In the genomic region with DNA sequence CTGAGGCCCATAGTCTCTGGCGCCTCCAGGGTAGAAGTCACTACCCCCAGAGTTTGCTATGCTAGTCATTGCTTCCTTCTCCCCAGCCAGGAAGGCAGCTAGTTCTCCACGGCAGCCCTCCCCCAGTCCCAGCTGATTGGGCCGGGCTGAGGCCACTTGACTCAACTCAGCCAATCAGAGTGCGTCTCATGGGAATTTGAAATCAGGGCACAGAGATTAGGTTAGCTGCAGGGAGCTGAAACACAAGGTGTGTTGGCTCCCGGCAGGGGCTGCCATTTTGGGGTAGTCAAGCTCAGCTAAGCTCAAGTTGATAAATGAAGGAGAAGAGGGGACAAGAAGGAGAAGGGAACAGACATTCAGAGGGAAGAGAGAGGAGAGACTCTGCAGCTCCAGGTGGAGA, we compare ENCODE assay signal across 9 cellular contexts. TPM values are rescaled to one million over a fixed set of nuclear protein-coding genes. Genes with fewer than 3 reads are reported as not detected.
DNase-seq lines count a peak whose midpoint lies in the region; ATAC-seq, FAIRE-seq and TF ChIP-seq lines count a peak whose summit lies in the region.
"Had no signal": no experiment of that assay in that cellular context is flagged by ENCODE, and none has a peak within 500 bp of the region (broad histone marks: within the 10 kb centered on the region; RNA-seq: fewer than 3 reads in every experiment).

No MANE protein-coding gene starts in this region.

- H3K4me1 ChIP-seq in H9 (ENCODE audit: insufficient read depth, low read length) = peaks cover 6% of the 10 kb centered on the region; the same call in 1 of the 2 replicates

- peaks cover 14% of the 10 kb centered on the region for H3K27me3 Mint-ChIP-seq in H9 (ENCODE audit: low read depth)

- no peak overlapping the region for H3T11ph ChIP-seq in H9 (ENCODE audit: low read length)

- no peaks in the 10 kb centered on the region for H3K79me2 ChIP-seq in H9 (ENCODE audit: insufficient read depth, low read length)

- peaks cover 32 to 52% of the 10 kb centered on the region in 2 experiments for H3K4me1 Mint-ChIP-seq in H9

- no peak overlapping the region for H3K27ac ChIP-seq in H9 (ENCODE audit: insufficient read length, low read depth, low read length)
- H3K27ac ChIP-seq in coronary artery = no peak overlapping the region
- H3K27ac ChIP-seq: VCaP had no signal

- no CpG with 5 or more reads among the region's 5 CpGs for WGBS in H9 (ENCODE audit: extremely low coverage, insufficient read length, low lambda C conversion rate)

- peak overlapping the region in 2 of 3 experiments; percentile 84 to 88; a peak in 5 of 7 replicates for H3K27ac Mint-ChIP-seq in H9

- H3K27me3 ChIP-seq in H9 (ENCODE audit: insufficient read depth, low read length) = no peaks in the 10 kb centered on the region

- H2BK20ac ChIP-seq in H9 (ENCODE audit: low read depth, low read length, poor library complexity, severe bottlenecking) = no peak overlapping the region

- H3K9me3 Mint-ChIP-seq in H9 = no peaks in the 10 kb centered on the region; a peak in 1 of 5 replicates

- no peak overlapping the region for H2AFZ ChIP-seq in H9 (ENCODE audit: low read length)

- no peak overlapping the region for H4K5ac ChIP-seq in H9 (ENCODE audit: insufficient read length, low read depth, low read length)

- no peaks in the 10 kb centered on the region for H3K9me3 ChIP-seq in H9 (ENCODE audit: control insufficient read depth, low read depth, low read length)

- H4K91ac ChIP-seq in H9 (ENCODE audit: insufficient read length, low read depth, low read length) = no peak overlapping the region

- no peaks in the 10 kb centered on the region for H4K20me1 ChIP-seq in H9 (ENCODE audit: control insufficient read depth, insufficient read depth, insufficient read length)

- no peak overlapping the region for H3K4me3 ChIP-seq in coronary artery

- no peaks in the 10 kb centered on the region for H3K36me3 Mint-ChIP-seq in H9 (ENCODE audit: insufficient read depth in 1 of 3, low read depth in 3 of 3)

- H3K18ac ChIP-seq in H9 (ENCODE audit: insufficient read length, low read depth, low read length) = peak overlapping the region; percentile 47

- no peak overlapping the region for H3K14ac ChIP-seq in H9 (ENCODE audit: insufficient read depth, low read length)

- no peak overlapping the region for H3K56ac ChIP-seq in H9 (ENCODE audit: insufficient read length, low read depth, low read length)

- TF ChIP-seq CTCF in H9 (conservative IDR thresholded peaks at IDR 0.05) (no peak), coronary artery (IDR thresholded peaks at IDR 0.05) (no peak)

- no peak overlapping the region for H2BK5ac ChIP-seq in H9 (ENCODE audit: insufficient read length, low read length)

- FAIRE-seq in GM12892 (lab: Jason Lieb, UNC) = no peak

- no peak overlapping the region for H4K8ac ChIP-seq in H9 (replicated peaks; ENCODE audit: insufficient read length, low read depth, low read length)

- DNase-seq in H9 (peak; percentile 85), NCI-H2196 treated with DMSO at 0.1 percent for 48 hours (lab: John Stamatoyannopoulos, UW; ENCODE audit: unreplicated experiment) (peak; percentile 63), cerebellum (ENCODE audit: low spot score) (peak; percentile 39), nucleus accumbens (lab: John Stamatoyannopoulos, UW) (peak in 35 of 56 donors; percentile 9 to 76 (median 42)), coronary artery (ENCODE audit: low spot score) (no peak), GM12892 (ENCODE audit: insufficient read length) (no peak)

- no peak overlapping the region for H3K4me2 ChIP-seq in H9 (ENCODE audit: insufficient read depth, insufficient read length, low read length)

- ATAC-seq in GM21526 (IDR thresholded peaks at IDR 0.05; ENCODE audit: low FRiP score, unreplicated experiment) = no peak
- ATAC-seq in HG02885 (IDR thresholded peaks at IDR 0.05; ENCODE audit: poor library complexity, unreplicated experiment) = no peak

- H3K23me2 ChIP-seq in H9 (ENCODE audit: insufficient read length, low read depth, low read length, poor library complexity, severe bottlenecking) = no peaks in the 10 kb centered on the region

- H3K79me1 ChIP-seq in H9 (ENCODE audit: insufficient read depth, low read depth, low read length, poor library complexity, severe bottlenecking) = no peaks in the 10 kb centered on the region

- H2AK5ac ChIP-seq in H9 (ENCODE audit: insufficient read length, low read length) = no peak overlapping the region

- no peak overlapping the region for H2BK12ac ChIP-seq in H9 (ENCODE audit: insufficient read length, low read depth, low read length)

- no peak overlapping the region for H2BK15ac ChIP-seq in H9 (ENCODE audit: low read depth, low read length)

- H3K23ac ChIP-seq in H9 (ENCODE audit: insufficient read length, low read depth, low read length) = no peak overlapping the region

- H3K4ac ChIP-seq in H9 (ENCODE audit: low read depth, low read length) = no peak overlapping the region

- TF ChIP-seq POLR2A in GM12892 (IDR thresholded peaks at IDR 0.05; ENCODE audit: low read depth, low read length) = no peak

- H2BK120ac ChIP-seq in H9 (ENCODE audit: low read depth, low read length, poor library complexity, severe bottlenecking) = no peak overlapping the region

- H3K9ac ChIP-seq in H9 (ENCODE audit: extremely low read depth, insufficient read length, low read length) = no peak overlapping the region

- peak overlapping the region in 1 of 2 experiments; percentile 51; a peak in 1 of 5 replicates for H3K4me3 Mint-ChIP-seq in H9

RNA-seq across cellular contexts. Expression of a gene that starts 32.8 kb away (rescaled TPM):
- total RNA-seq in H9 (2021) = 41.6 and 42.6 TPM in 2 replicates
- 30.1 TPM for total RNA-seq in cerebellum
- 0.11 TPM for polyA plus RNA-seq in GM12892 (2012; ENCODE audit: missing spikeins)

Comparison
In these comparisons a context has a peak if more than half of its experiments do, and no peak if none do; other contexts are left out.
1. DNase-seq: peak in H9 (single experiment), NCI-H2196 treated with DMSO at 0.1 percent for 48 hours (single experiment), cerebellum (single experiment) and nucleus accumbens (35 of 56); none in coronary artery (single experiment) and GM12892 (single experiment).